ENCODE assay signal across 29 cellular contexts in genomic region chr1:37670133-37670532, GRCh38. TPM values are rescaled to one million over a fixed set of nuclear protein-coding genes. Genes with fewer than 3 reads are reported as not detected.
"Had no signal": no experiment of that assay in that cellular context is flagged by ENCODE, and none has a peak within 500 bp of the region (broad histone marks: within the 10 kb centered on the region; RNA-seq: fewer than 3 reads in every experiment).

No MANE protein-coding gene starts in this region.

- H3K36me3 Mint-ChIP-seq: stimulated activated effector memory CD8-positive, alpha-beta T cell treated with anti-CD3 and anti-CD28 coated beads, Interleukin-12 subunit alpha, Interleukin-12 subunit beta, amount 100 ng/mL, for 72 hours; stimulated activated memory B cell treated with anti-CD40 and anti-IgM and Interleukin-4, amounts not matched to agents 10 μg/mL and 1 μg/mL and 100 μg/mL, for 72 hours; stimulated activated naive B cell treated with anti-CD40 and anti-IgM and Interleukin-4, amounts not matched to agents 10 μg/mL and 1 μg/mL and 100 μg/mL, for 72 hours; type B pancreatic cell had no signal

- H3K27ac Mint-ChIP-seq: stimulated activated effector memory CD8-positive, alpha-beta T cell treated with anti-CD3 and anti-CD28 coated beads, Interleukin-12 subunit alpha, Interleukin-12 subunit beta, amount 100 ng/mL, for 72 hours; stimulated activated memory B cell treated with anti-CD40 and anti-IgM and Interleukin-4, amounts not matched to agents 10 μg/mL and 1 μg/mL and 100 μg/mL, for 72 hours; stimulated activated naive B cell treated with anti-CD40 and anti-IgM and Interleukin-4, amounts not matched to agents 10 μg/mL and 1 μg/mL and 100 μg/mL, for 72 hours; stimulated activated naive CD8-positive, alpha-beta T cell treated with anti-CD3 and anti-CD28 coated beads, Interleukin-15, amount 100 ng/mL, for 72 hours; stimulated activated naive CD8-positive, alpha-beta T cell treated with anti-CD3 and anti-CD28 coated beads, Interleukin-15, Interleukin-2, amounts not matched to agents 100 ng/mL and 50 ng/mL, for 24 hours; type B pancreatic cell had no signal

- H3K27ac ChIP-seq: stomach, suprapubic skin, testis, thoracic aorta, thyroid gland, tibial artery, tibial nerve, transverse colon, upper lobe of left lung, upper lobe of right lung, uterus, vagina had no signal

- H3K27me3 ChIP-seq: testis, thyroid gland, upper lobe of left lung, upper lobe of right lung, uterus, vagina had no signal

- H3K9me3 ChIP-seq: stomach, suprapubic skin, testis, thoracic aorta, thyroid gland, tibial artery, tibial nerve, transverse colon, upper lobe of left lung, upper lobe of right lung, uterus, vagina had no signal

- H3K4me3 ChIP-seq: stomach, suprapubic skin, testis, thoracic aorta, thyroid gland, tibial artery, tibial nerve, transverse colon, upper lobe of left lung, upper lobe of right lung, uterus, vagina had no signal

- DNase-seq: stimulated activated CD4-positive, alpha-beta T cell treated with anti-CD3 and anti-CD28 coated beads, Interleukin-2, amount 100 ng/mL, for 48 hours; stimulated activated CD4-positive, alpha-beta T cell treated with anti-CD3 and anti-CD28 coated beads, Interleukin-4, amount 100 ng/mL, for 1 hour; stimulated activated CD4-positive, alpha-beta T cell treated with anti-CD3 and anti-CD28 coated beads, Interleukin-4, amount 100 ng/mL, for 24 hours; stimulated activated CD4-positive, alpha-beta T cell treated with anti-CD3 and anti-CD28 coated beads, Interleukin-4, amount 100 ng/mL, for 4 hours; stimulated activated CD8-positive, alpha-beta memory T cell treated with anti-CD3 and anti-CD28 coated beads, Interleukin-4, amount 100 ng/mL, for 48 hours; stimulated activated naive B cell treated with anti-CD40 and anti-IgM and Interleukin-4, amounts not matched to agents 10 μg/mL and 1 μg/mL and 100 μg/mL, for 72 hours; stimulated activated naive CD4-positive, alpha-beta T cell; stimulated activated naive CD4-positive, alpha-beta T cell treated with Interleukin-2 at 50 U/mL for 16 hours; stimulated activated naive CD8-positive, alpha-beta T cell treated with anti-CD3 and anti-CD28 coated beads, Interleukin-15, amount 100 ng/mL, for 72 hours; stimulated activated naive CD8-positive, alpha-beta T cell treated with anti-CD3 and anti-CD28 coated beads, Interleukin-15, Interleukin-2, amounts not matched to agents 100 U/mL and 50 U/mL, for 24 hours; stomach; substantia nigra; testis; thyroid gland; tibial artery; transverse colon; trophoblast cell; upper lobe of left lung; upper lobe of right lung; uterus had no signal

- H3K4me3 Mint-ChIP-seq: stimulated activated effector memory CD8-positive, alpha-beta T cell treated with anti-CD3 and anti-CD28 coated beads, Interleukin-12 subunit alpha, Interleukin-12 subunit beta, amount 100 ng/mL, for 72 hours; stimulated activated memory B cell treated with anti-CD40 and anti-IgM and Interleukin-4, amounts not matched to agents 10 μg/mL and 1 μg/mL and 100 μg/mL, for 72 hours; stimulated activated naive B cell treated with anti-CD40 and anti-IgM and Interleukin-4, amounts not matched to agents 10 μg/mL and 1 μg/mL and 100 μg/mL, for 72 hours; stimulated activated naive CD8-positive, alpha-beta T cell treated with anti-CD3 and anti-CD28 coated beads, Interleukin-15, amount 100 ng/mL, for 72 hours; stimulated activated naive CD8-positive, alpha-beta T cell treated with anti-CD3 and anti-CD28 coated beads, Interleukin-15, Interleukin-2, amounts not matched to agents 100 ng/mL and 50 ng/mL, for 24 hours; type B pancreatic cell had no signal

- ATAC-seq: stimulated activated effector memory CD8-positive, alpha-beta T cell treated with anti-CD3 and anti-CD28 coated beads, Interleukin-12 subunit alpha, Interleukin-12 subunit beta, amount 100 ng/mL, for 72 hours; stimulated activated memory B cell treated with anti-CD40 and anti-IgM and Interleukin-4, amounts not matched to agents 10 μg/mL and 1 μg/mL and 100 μg/mL, for 72 hours; stimulated activated naive B cell treated with anti-CD40 and anti-IgM and Interleukin-4, amounts not matched to agents 10 μg/mL and 1 μg/mL and 100 μg/mL, for 72 hours; stimulated activated naive CD8-positive, alpha-beta T cell treated with anti-CD3 and anti-CD28 coated beads, Interleukin-15, amount 100 ng/mL, for 72 hours; stimulated activated naive CD8-positive, alpha-beta T cell treated with anti-CD3 and anti-CD28 coated beads, Interleukin-15, Interleukin-2, amounts not matched to agents 100 U/mL and 50 U/mL, for 24 hours; upper lobe of right lung had no signal

- H3K9me3 Mint-ChIP-seq: stimulated activated effector memory CD8-positive, alpha-beta T cell treated with anti-CD3 and anti-CD28 coated beads, Interleukin-12 subunit alpha, Interleukin-12 subunit beta, amount 100 ng/mL, for 72 hours; stimulated activated memory B cell treated with anti-CD40 and anti-IgM and Interleukin-4, amounts not matched to agents 10 μg/mL and 1 μg/mL and 100 μg/mL, for 72 hours; stimulated activated naive B cell treated with anti-CD40 and anti-IgM and Interleukin-4, amounts not matched to agents 10 μg/mL and 1 μg/mL and 100 μg/mL, for 72 hours; stimulated activated naive CD8-positive, alpha-beta T cell treated with anti-CD3 and anti-CD28 coated beads, Interleukin-15, amount 100 ng/mL, for 72 hours; stimulated activated naive CD8-positive, alpha-beta T cell treated with anti-CD3 and anti-CD28 coated beads, Interleukin-15, Interleukin-2, amounts not matched to agents 100 ng/mL and 50 ng/mL, for 24 hours; type B pancreatic cell had no signal

- H3K4me1 ChIP-seq: suprapubic skin, testis, thyroid gland, tibial artery, tibial nerve, transverse colon, upper lobe of left lung, upper lobe of right lung, vagina had no signal

- H3K36me3 ChIP-seq: stomach, suprapubic skin, thoracic aorta, thyroid gland, tibial artery, tibial nerve, transverse colon, upper lobe of left lung, upper lobe of right lung, uterus, vagina had no signal

RNA-seq across cellular contexts. Expression of gene RSPO1, which starts 35.4 kb away (rescaled TPM):
- total RNA-seq: temporal lobe had no signal
